1 cellular context compared by ENCODE assay signal in genomic region chr1:224131253-224131652, GRCh38.
TF ChIP-seq lines count a peak whose summit lies in the region.

No MANE protein-coding gene starts in this region.

TF ChIP-seq in HepG2, 621 proteins besides CTCF, POLR2A, EP300 and RAD21:
- TF ChIP-seq CENPX (CRISPR knock-in tag; IDR thresholded peaks at IDR 0.05): no peak
- no peak for TF ChIP-seq MED8 (CRISPR knock-in tag; IDR thresholded peaks at IDR 0.05; ENCODE audit: insufficient replicate concordance)
- no peak for TF ChIP-seq CEBPG (CRISPR knock-in tag; IDR thresholded peaks at IDR 0.05)
- no peak for TF ChIP-seq SALL1 (CRISPR knock-in tag; IDR thresholded peaks at IDR 0.05)
- TF ChIP-seq MBD4 (IDR thresholded peaks at IDR 0.05; ENCODE audit: borderline replicate concordance, low read length): no peak
- TF ChIP-seq ATF4 (CRISPR knock-in tag; IDR thresholded peaks at IDR 0.05): no peak
- no peak for TF ChIP-seq ZBTB2 (CRISPR knock-in tag; IDR thresholded peaks at IDR 0.05; ENCODE audit: low read depth)
- TF ChIP-seq KLF6 (CRISPR knock-in tag; IDR thresholded peaks at IDR 0.05): no peak
- TF ChIP-seq JARID2 (CRISPR knock-in tag; IDR thresholded peaks at IDR 0.05; ENCODE audit: insufficient replicate concordance): no peak
- TF ChIP-seq ESRRA (CRISPR knock-in tag; IDR thresholded peaks at IDR 0.05; ENCODE audit: low read depth): no peak
- TF ChIP-seq PITX1 (CRISPR knock-in tag; IDR thresholded peaks at IDR 0.05): no peak
- TF ChIP-seq DR1 (CRISPR knock-in tag; IDR thresholded peaks at IDR 0.05): no peak
- no peak for TF ChIP-seq TCF7 (IDR thresholded peaks at IDR 0.05; ENCODE audit: low read depth)
- TF ChIP-seq PRDM15 (CRISPR knock-in tag; IDR thresholded peaks at IDR 0.05): no peak
- no peak for TF ChIP-seq SIN3B (IDR thresholded peaks at IDR 0.05; ENCODE audit: low read length)
- TF ChIP-seq MLXIP (CRISPR knock-in tag; IDR thresholded peaks at IDR 0.05; ENCODE audit: borderline replicate concordance): no peak
- no peak for TF ChIP-seq FOXO1 (CRISPR knock-in tag; IDR thresholded peaks at IDR 0.05)
